In the genomic region with DNA sequence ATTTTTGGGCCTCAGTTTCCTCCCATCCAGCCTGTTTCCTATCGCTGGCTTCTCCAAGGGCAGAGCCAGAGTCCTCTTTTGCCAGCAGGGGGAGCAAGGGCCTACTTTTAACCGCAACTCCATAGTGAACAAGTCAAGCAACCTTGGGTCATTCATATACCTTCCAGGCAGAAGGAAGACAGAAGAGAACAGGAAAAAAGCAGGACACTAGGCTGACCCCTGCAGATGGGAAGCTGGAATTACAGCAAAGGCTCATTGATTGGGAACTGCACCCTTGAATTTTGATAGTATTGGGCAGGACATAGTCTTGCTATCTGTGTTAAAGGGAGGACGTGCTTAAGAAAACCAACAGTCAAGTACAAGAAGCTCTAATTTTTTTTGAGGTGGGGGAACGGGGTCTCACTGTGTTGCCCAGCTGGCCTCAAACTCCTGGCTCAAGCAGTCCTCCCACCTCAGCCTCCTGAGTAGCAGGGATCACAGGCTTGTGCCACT, we compare ENCODE assay signal across 1 cellular context.
TF ChIP-seq lines count a peak whose summit lies in the region.

No MANE protein-coding gene starts in this region.

TF ChIP-seq in SK-N-SH, 30 proteins besides CTCF, POLR2A, EP300 and RAD21 (continued from another document):
- TF ChIP-seq, protein P1, sequence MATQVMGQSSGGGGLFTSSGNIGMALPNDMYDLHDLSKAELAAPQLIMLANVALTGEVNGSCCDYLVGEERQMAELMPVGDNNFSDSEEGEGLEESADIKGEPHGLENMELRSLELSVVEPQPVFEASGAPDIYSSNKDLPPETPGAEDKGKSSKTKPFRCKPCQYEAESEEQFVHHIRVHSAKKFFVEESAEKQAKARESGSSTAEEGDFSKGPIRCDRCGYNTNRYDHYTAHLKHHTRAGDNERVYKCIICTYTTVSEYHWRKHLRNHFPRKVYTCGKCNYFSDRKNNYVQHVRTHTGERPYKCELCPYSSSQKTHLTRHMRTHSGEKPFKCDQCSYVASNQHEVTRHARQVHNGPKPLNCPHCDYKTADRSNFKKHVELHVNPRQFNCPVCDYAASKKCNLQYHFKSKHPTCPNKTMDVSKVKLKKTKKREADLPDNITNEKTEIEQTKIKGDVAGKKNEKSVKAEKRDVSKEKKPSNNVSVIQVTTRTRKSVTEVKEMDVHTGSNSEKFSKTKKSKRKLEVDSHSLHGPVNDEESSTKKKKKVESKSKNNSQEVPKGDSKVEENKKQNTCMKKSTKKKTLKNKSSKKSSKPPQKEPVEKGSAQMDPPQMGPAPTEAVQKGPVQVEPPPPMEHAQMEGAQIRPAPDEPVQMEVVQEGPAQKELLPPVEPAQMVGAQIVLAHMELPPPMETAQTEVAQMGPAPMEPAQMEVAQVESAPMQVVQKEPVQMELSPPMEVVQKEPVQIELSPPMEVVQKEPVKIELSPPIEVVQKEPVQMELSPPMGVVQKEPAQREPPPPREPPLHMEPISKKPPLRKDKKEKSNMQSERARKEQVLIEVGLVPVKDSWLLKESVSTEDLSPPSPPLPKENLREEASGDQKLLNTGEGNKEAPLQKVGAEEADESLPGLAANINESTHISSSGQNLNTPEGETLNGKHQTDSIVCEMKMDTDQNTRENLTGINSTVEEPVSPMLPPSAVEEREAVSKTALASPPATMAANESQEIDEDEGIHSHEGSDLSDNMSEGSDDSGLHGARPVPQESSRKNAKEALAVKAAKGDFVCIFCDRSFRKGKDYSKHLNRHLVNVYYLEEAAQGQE (IDR thresholded peaks at IDR 0.05; ENCODE audit: low read depth, low read length), result no peak
